In genomic region chr6:34247481-34248197, GRCh38 we compare ENCODE assay signal across 8 cellular contexts. TPM values are rescaled to one million over a fixed set of nuclear protein-coding genes. Genes with fewer than 3 reads are reported as not detected.
DNase-seq lines count a peak whose midpoint lies in the region; ATAC-seq, FAIRE-seq and TF ChIP-seq lines count a peak whose summit lies in the region.

No MANE protein-coding gene starts in this region.

- no peaks in the 10 kb centered on the region for H3K9me3 Mint-ChIP-seq in stimulated activated naive CD8-positive, alpha-beta T cell treated with anti-CD3 and anti-CD28 coated beads, Interleukin-15, Interleukin-2, amounts not matched to agents 100 ng/mL and 50 ng/mL, for 24 hours
- H3K9me3 Mint-ChIP-seq in astrocyte (ENCODE audit: unreplicated experiment) (peaks cover 1% of the 10 kb centered on the region), memory B cell (no peaks in the 10 kb centered on the region)

- peaks cover 67% of the 10 kb centered on the region for H3K4me1 Mint-ChIP-seq in stimulated activated naive CD8-positive, alpha-beta T cell treated with anti-CD3 and anti-CD28 coated beads, Interleukin-15, Interleukin-2, amounts not matched to agents 100 ng/mL and 50 ng/mL, for 24 hours (ENCODE audit: low read depth)
- H3K4me1 Mint-ChIP-seq in astrocyte (ENCODE audit: low read depth, unreplicated experiment) (peaks cover 23% of the 10 kb centered on the region), memory B cell (peaks cover 37% of the 10 kb centered on the region)

- no peak for DNase-seq in stimulated activated naive CD8-positive, alpha-beta T cell treated with anti-CD3 and anti-CD28 coated beads, Interleukin-15, Interleukin-2, amounts not matched to agents 100 U/mL and 50 U/mL, for 24 hours
- no peak for DNase-seq in astrocyte (ENCODE audit: low read depth)
- DNase-seq in memory B cell (ENCODE audit: low spot score in 2 of 2): no peak
- DNase-seq in vagina (ENCODE audit: extremely low spot score in 2 of 2): no peak
- DNase-seq in left colon: no peak
- DNase-seq in activated gamma-delta T cell (lab: John Stamatoyannopoulos, UW): no peak

- H3K36me3 ChIP-seq in astrocyte (ENCODE audit: insufficient read depth, low read length): peaks cover 4% of the 10 kb centered on the region
- no peaks in the 10 kb centered on the region for H3K36me3 ChIP-seq in vagina

- peak overlapping the region; percentile 93 for H3K4me3 Mint-ChIP-seq in stimulated activated naive CD8-positive, alpha-beta T cell treated with anti-CD3 and anti-CD28 coated beads, Interleukin-15, Interleukin-2, amounts not matched to agents 100 ng/mL and 50 ng/mL, for 24 hours
- H3K4me3 Mint-ChIP-seq in astrocyte (ENCODE audit: unreplicated experiment): peak overlapping the region; percentile 96
- peak overlapping the region; percentile 96 for H3K4me3 Mint-ChIP-seq in memory B cell

- H3K9me3 ChIP-seq in astrocyte (ENCODE audit: insufficient read depth, low read depth, low read length): no peaks in the 10 kb centered on the region
- no peaks in the 10 kb centered on the region for H3K9me3 ChIP-seq in vagina

- peaks cover 25% of the 10 kb centered on the region for H3K36me3 Mint-ChIP-seq in stimulated activated naive CD8-positive, alpha-beta T cell treated with anti-CD3 and anti-CD28 coated beads, Interleukin-15, Interleukin-2, amounts not matched to agents 100 ng/mL and 50 ng/mL, for 24 hours (ENCODE audit: low read depth)
- H3K36me3 Mint-ChIP-seq in astrocyte (ENCODE audit: low read depth, unreplicated experiment) (peaks cover 2% of the 10 kb centered on the region), memory B cell (peaks cover 4% of the 10 kb centered on the region)

- peak overlapping the region; percentile 83 for H3K4me3 ChIP-seq in astrocyte (ENCODE audit: insufficient read depth, low read depth, low read length)
- peak overlapping the region in 1 of 2 donors; percentile 96 for H3K4me3 ChIP-seq in vagina

- H4K20me1 ChIP-seq in astrocyte (ENCODE audit: insufficient read depth, low read length): peaks cover 2% of the 10 kb centered on the region

- peak overlapping the region; percentile 97 for H3K4me2 ChIP-seq in astrocyte (ENCODE audit: low read length)

- no peak for TF ChIP-seq CTCF in astrocyte (IDR thresholded peaks at IDR 0.05; ENCODE audit: insufficient read depth, low read depth, low read length)
- TF ChIP-seq CTCF in vagina (IDR thresholded peaks at IDR 0.05): no peak

- H3K27me3 ChIP-seq in astrocyte (ENCODE audit: insufficient read depth, low read length) (no peaks in the 10 kb centered on the region), vagina (no peaks in the 10 kb centered on the region)

- no peak for FAIRE-seq in astrocyte (lab: Jason Lieb, UNC)

- no peak overlapping the region for H3K27ac ChIP-seq in astrocyte (ENCODE audit: low read depth, low read length)
- H3K27ac ChIP-seq in vagina: peak overlapping the region; percentile 99

- H3K79me2 ChIP-seq in astrocyte (ENCODE audit: insufficient read depth, low read length): peaks cover 18% of the 10 kb centered on the region

- H3K27ac Mint-ChIP-seq in stimulated activated naive CD8-positive, alpha-beta T cell treated with anti-CD3 and anti-CD28 coated beads, Interleukin-15, Interleukin-2, amounts not matched to agents 100 ng/mL and 50 ng/mL, for 24 hours: peak overlapping the region; percentile 90
- H3K27ac Mint-ChIP-seq in astrocyte (ENCODE audit: unreplicated experiment) (peak overlapping the region; percentile 66), memory B cell (peak overlapping the region; percentile 98)

- no peaks in the 10 kb centered on the region for H3K27me3 Mint-ChIP-seq in stimulated activated naive CD8-positive, alpha-beta T cell treated with anti-CD3 and anti-CD28 coated beads, Interleukin-15, Interleukin-2, amounts not matched to agents 100 ng/mL and 50 ng/mL, for 24 hours
- no peaks in the 10 kb centered on the region for H3K27me3 Mint-ChIP-seq in astrocyte (ENCODE audit: low read depth, unreplicated experiment)
- no peaks in the 10 kb centered on the region for H3K27me3 Mint-ChIP-seq in memory B cell

- H2AFZ ChIP-seq in astrocyte (ENCODE audit: low read depth, low read length): no peak overlapping the region

- H3K4me1 ChIP-seq in astrocyte (ENCODE audit: insufficient read depth, low read length) (peaks cover 40% of the 10 kb centered on the region), vagina (peaks cover 45% of the 10 kb centered on the region)

- TF ChIP-seq POLR2A in vagina (IDR thresholded peaks at IDR 0.05): no peak

- peak overlapping the region; percentile 88 for H3K9ac ChIP-seq in astrocyte (ENCODE audit: low read length)

- ATAC-seq in stimulated activated naive CD8-positive, alpha-beta T cell treated with anti-CD3 and anti-CD28 coated beads, Interleukin-15, Interleukin-2, amounts not matched to agents 100 U/mL and 50 U/mL, for 24 hours: no peak
- ATAC-seq in memory B cell (ENCODE audit: low read depth): no peak
- ATAC-seq in left colon: no peak
- no peak for ATAC-seq in GM18498 (IDR thresholded peaks at IDR 0.05; ENCODE audit: unreplicated experiment)

- intact Hi-C loops in vagina (cut with DNase I): loop anchor here (5.0 kb wide), 2 partner anchors 145 to 165 kb away; partner anchors contain the start of gene NUDT3
- intact Hi-C loops in left colon (cut with DNase I, micrococcal nuclease): loop anchor here (5.0 to 10.0 kb wide), 2 partner anchors 167 to 170 kb away; no protein-coding TSS in a partner anchor

RNA-seq across cellular contexts. Expression of gene SMIM29, which starts 1.2 kb away (rescaled TPM):
- total RNA-seq in astrocyte (11.1 and 13.9 TPM in 2 replicates), vagina (22.3 TPM), left colon (10 to 100 TPM in 1 of 2 donors, 1 to 10 TPM in 1; 8.2 to 11.5 TPM)

RNA-seq across cellular contexts. Expression of gene HMGA1, which starts 11.0 kb away (rescaled TPM):
- total RNA-seq in astrocyte (109 and 199 TPM in 2 replicates), vagina (65.6 TPM), left colon (100 to 1,000 TPM; 116 to 152 TPM)
